4 cellular contexts compared by ENCODE assay signal in the genomic region with DNA sequence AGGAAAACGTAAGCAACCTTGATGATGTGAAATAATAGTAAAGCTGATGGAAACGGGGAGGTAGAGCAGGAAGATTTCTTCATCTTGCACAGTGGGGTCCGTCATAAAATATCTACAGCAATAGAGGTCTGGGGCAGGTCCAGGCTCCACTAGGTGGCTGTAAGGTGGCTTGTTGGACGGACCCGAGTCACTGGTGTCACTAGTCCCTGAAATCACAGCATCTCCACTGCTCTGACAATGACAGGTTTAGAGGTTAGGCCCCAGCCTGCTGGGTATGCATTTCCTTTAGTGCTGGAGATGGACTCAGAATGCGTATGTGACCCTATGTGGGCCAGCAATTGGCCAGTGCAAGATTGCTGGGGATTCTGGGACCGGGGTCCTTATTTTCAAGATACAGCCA. TPM values are rescaled to one million over a fixed set of nuclear protein-coding genes. Genes with fewer than 3 reads are reported as not detected.
"Had no signal": no experiment of that assay in that cellular context is flagged by ENCODE, and none has a peak within 500 bp of the region (broad histone marks: within the 10 kb centered on the region; RNA-seq: fewer than 3 reads in every experiment).

No MANE protein-coding gene starts in this region.

- DNase-seq: H9, HCEC 1CT, IMR-90 had no signal

RNA-seq across cellular contexts. Expression of gene CLDN5, which starts 25.2 kb away (rescaled TPM):
- total RNA-seq: HT-29 had no signal
